Comparison of ENCODE assay signal across 8 cellular contexts in genomic region chr1:179867493-179868330, GRCh38. TPM values are rescaled to one million over a fixed set of nuclear protein-coding genes. Genes with fewer than 3 reads are reported as not detected.
A peak's percentile ranks its signal among the peaks of the same experiment; 100 is the strongest.
DNase-seq lines count a peak whose midpoint lies in the region; ATAC-seq and TF ChIP-seq lines count a peak whose summit lies in the region.

No MANE protein-coding gene starts in this region.

- H3K79me1 ChIP-seq in mesenchymal stem cell (replicated peaks; ENCODE audit: low read length, poor library complexity, severe bottlenecking) = peaks cover 12% of the 10 kb centered on the region

- H3K18ac ChIP-seq in mesenchymal stem cell (ENCODE audit: low read depth in 1 of 2, low read length in 2 of 2) = no peak overlapping the region

- no peak overlapping the region for H2BK120ac ChIP-seq in mesenchymal stem cell (ENCODE audit: low read depth, low read length)

- peaks cover 6% of the 10 kb centered on the region for H3K4me1 Mint-ChIP-seq in activated T-helper 2 cell treated with anti-CD3 and anti-CD28 coated beads, Interferon-gamma antibody, Interleukin-2, Interleukin-4, amounts not matched to agents 10 μg/mL and 5 μg/mL and 100 μg/mL, durations not matched to agents 14 hours and 24 hours and 36 hours (ENCODE audit: low read depth)

- no peak overlapping the region for H3K23ac ChIP-seq in mesenchymal stem cell (ENCODE audit: low read length in 2 of 2)

- H3K9ac ChIP-seq in DND-41 (ENCODE audit: low read depth, low read length) = no peak overlapping the region
- H3K9ac ChIP-seq in mesenchymal stem cell (ENCODE audit: low read length) = peak overlapping the region; percentile 4

- H4K8ac ChIP-seq in mesenchymal stem cell (ENCODE audit: low read length) = no peak overlapping the region

- H3K27me3 ChIP-seq in DND-41 (ENCODE audit: insufficient read depth, low read length, poor library complexity) (no peaks in the 10 kb centered on the region), WERI-Rb-1 (ENCODE audit: insufficient read depth, low read depth, severe bottlenecking) (no peaks in the 10 kb centered on the region), dorsolateral prefrontal cortex (no peaks in the 10 kb centered on the region), mesenchymal stem cell (ENCODE audit: control insufficient read depth in 1 of 2, insufficient read depth in 1 of 2, low read length in 2 of 2) (no peaks in the 10 kb centered on the region), transverse colon (no peaks in the 10 kb centered on the region)

- H3K4ac ChIP-seq in mesenchymal stem cell (ENCODE audit: low read depth in 1 of 2, low read length in 2 of 2) = no peak overlapping the region

- in situ Hi-C loops in transverse colon (cut with MboI; ENCODE audit: low pct_ligation_motif_present in 1 of 4, low pct_unique_long_range_greater_than_20kb in 1 of 4, low sequenced_read_pairs in 3 of 4) = loop anchor here in 1 of 4 donors (25.0 kb wide), 1 partner anchor 295 kb away; the partner anchor contains the start of gene QSOX1

- H3K27ac Mint-ChIP-seq in activated T-helper 2 cell treated with anti-CD3 and anti-CD28 coated beads, Interferon-gamma antibody, Interleukin-2, Interleukin-4, amounts not matched to agents 10 μg/mL and 5 μg/mL and 100 μg/mL, durations not matched to agents 14 hours and 24 hours and 36 hours = no peak overlapping the region

- 77% methylated on average over 1 of the region's 1 CpG for WGBS in mesenchymal stem cell
- WGBS in transverse colon (ENCODE audit: low coverage in 1 of 2), 2 donors = 8 to 14% methylated on average over 1 of the region's 1 CpG

- TF ChIP-seq EP300 in transverse colon (IDR thresholded peaks at IDR 0.05; ENCODE audit: low read depth) = no peak

- peak; percentile 54 for DNase-seq in DND-41
- DNase-seq in NCI-H1105 (lab: John Stamatoyannopoulos, UW) = peak; percentile 48
- peak; percentile 67 for DNase-seq in WERI-Rb-1
- DNase-seq in dorsolateral prefrontal cortex = peak in 2 of 10 donors; percentile 14 to 28
- DNase-seq in mesenchymal stem cell = peak; percentile 74
- peak; percentile 61 for DNase-seq in transverse colon
- no peak for DNase-seq in activated T-helper 2 cell treated with anti-CD3 and anti-CD28 coated beads, Interferon-gamma antibody, Interleukin-2, Interleukin-4, amounts not matched to agents 10 μg/mL and 5 μg/mL and 100 μg/mL, durations not matched to agents 14 hours and 24 hours and 36 hours (ENCODE audit: low spot score)

- TF ChIP-seq POLR2A in transverse colon (IDR thresholded peaks at IDR 0.05) = no peak

- TF ChIP-seq CTCF in DND-41 (IDR thresholded peaks at IDR 0.05; ENCODE audit: borderline replicate concordance, extremely low read depth, low read length, poor library complexity, severe bottlenecking) = peak; percentile 74
- peak; percentile 74 for TF ChIP-seq CTCF in WERI-Rb-1 (IDR thresholded peaks at IDR 0.05; ENCODE audit: low read depth, low read length)
- TF ChIP-seq CTCF in dorsolateral prefrontal cortex (IDR thresholded peaks at IDR 0.05 in 54 of 56, conservative IDR thresholded peaks at IDR 0.05 in 2 of 56; ENCODE audit: low read depth in 1 of 56, partially characterized antibody in 56 of 56) = peak in 54 of 56 donors; percentile 13 to 70 (median 46)
- peak; percentile 42 to 67 (median 59) for TF ChIP-seq CTCF in transverse colon (IDR thresholded peaks at IDR 0.05)

- no peak overlapping the region for H3K14ac ChIP-seq in mesenchymal stem cell (ENCODE audit: low read length in 2 of 2)

- no peak overlapping the region for H2AFZ ChIP-seq in DND-41 (ENCODE audit: low read depth, low read length)
- H2AFZ ChIP-seq in mesenchymal stem cell (ENCODE audit: low read depth, low read length) = no peak overlapping the region

- H3K79me2 ChIP-seq in DND-41 (ENCODE audit: insufficient read depth, low read length) = peaks cover 69% of the 10 kb centered on the region

- H3K36me3 ChIP-seq in DND-41 (ENCODE audit: insufficient read depth, low read length) = peaks cover 64% of the 10 kb centered on the region
- peaks cover 52% of the 10 kb centered on the region for H3K36me3 ChIP-seq in WERI-Rb-1
- H3K36me3 ChIP-seq in mesenchymal stem cell (ENCODE audit: control insufficient read depth in 1 of 2, insufficient read depth in 2 of 2, low read depth in 1 of 2, low read length in 2 of 2) = peaks cover 14 to 74% of the 10 kb centered on the region in 2 experiments
- H3K36me3 ChIP-seq in transverse colon = peaks cover 0 to 21% (median 7%) of the 10 kb centered on the region in 4 donors

- H3K4me1 ChIP-seq in DND-41 (ENCODE audit: insufficient read depth, low read length) (0 out of 2 replicates have a peak, but pooled peaks cover 1% of the 10 kb centered on the region), mesenchymal stem cell (ENCODE audit: control insufficient read depth, insufficient read depth, low read depth, low read length) (no peaks in the 10 kb centered on the region), transverse colon (peaks cover 3 to 22% (median 6%) of the 10 kb centered on the region in 4 donors)

- H2BK15ac ChIP-seq in mesenchymal stem cell (ENCODE audit: low read depth, poor library complexity, severe bottlenecking) = no peak overlapping the region

- H2BK12ac ChIP-seq in mesenchymal stem cell (ENCODE audit: low read length in 2 of 2) = no peak overlapping the region

- 0 out of 2 replicates have a peak, but pooled peaks cover 5% of the 10 kb centered on the region for H4K20me1 ChIP-seq in DND-41 (ENCODE audit: insufficient read depth, low read length)

- no peak overlapping the region for H2BK5ac ChIP-seq in mesenchymal stem cell (ENCODE audit: low read depth, low read length, poor library complexity, severe bottlenecking)

- no peaks in the 10 kb centered on the region for H3K27me3 Mint-ChIP-seq in activated T-helper 2 cell treated with anti-CD3 and anti-CD28 coated beads, Interferon-gamma antibody, Interleukin-2, Interleukin-4, amounts not matched to agents 10 μg/mL and 5 μg/mL and 100 μg/mL, durations not matched to agents 14 hours and 24 hours and 36 hours (ENCODE audit: low read depth)

- peaks cover 44% of the 10 kb centered on the region for H3K36me3 Mint-ChIP-seq in activated T-helper 2 cell treated with anti-CD3 and anti-CD28 coated beads, Interferon-gamma antibody, Interleukin-2, Interleukin-4, amounts not matched to agents 10 μg/mL and 5 μg/mL and 100 μg/mL, durations not matched to agents 14 hours and 24 hours and 36 hours (ENCODE audit: low read depth)

- H3K9me3 Mint-ChIP-seq in activated T-helper 2 cell treated with anti-CD3 and anti-CD28 coated beads, Interferon-gamma antibody, Interleukin-2, Interleukin-4, amounts not matched to agents 10 μg/mL and 5 μg/mL and 100 μg/mL, durations not matched to agents 14 hours and 24 hours and 36 hours = no peaks in the 10 kb centered on the region

- H3K4me2 ChIP-seq in DND-41 (ENCODE audit: insufficient read depth, low read length) = no peak overlapping the region
- H3K4me2 ChIP-seq in mesenchymal stem cell (ENCODE audit: low read length, poor library complexity, severe bottlenecking) = no peak overlapping the region

- H3K9me3 ChIP-seq in DND-41 (ENCODE audit: insufficient read depth, low read length, severe bottlenecking) (no peaks in the 10 kb centered on the region), WERI-Rb-1 (ENCODE audit: severe bottlenecking) (no peaks in the 10 kb centered on the region), mesenchymal stem cell (ENCODE audit: control insufficient read depth, low read length) (no peaks in the 10 kb centered on the region), transverse colon (no peaks in the 10 kb centered on the region)

- H2AK5ac ChIP-seq in mesenchymal stem cell (ENCODE audit: low read length, severe bottlenecking) = no peak overlapping the region

- H3K4me3 ChIP-seq in DND-41 (ENCODE audit: low read depth in 1 of 2, low read length in 2 of 2) (no peak overlapping the region), WERI-Rb-1 (ENCODE audit: low read depth, low read length) (no peak overlapping the region), dorsolateral prefrontal cortex (no peak overlapping the region), mesenchymal stem cell (ENCODE audit: insufficient read depth in 1 of 2, low read depth in 1 of 2, low read length in 2 of 2) (no peak overlapping the region), transverse colon (no peak overlapping the region)

- no peak overlapping the region for H4K91ac ChIP-seq in mesenchymal stem cell (ENCODE audit: low read length)

- H3K27ac ChIP-seq in DND-41 (ENCODE audit: low read length) = no peak overlapping the region
- no peak overlapping the region for H3K27ac ChIP-seq in WERI-Rb-1
- no peak overlapping the region for H3K27ac ChIP-seq in dorsolateral prefrontal cortex
- no peak overlapping the region for H3K27ac ChIP-seq in mesenchymal stem cell (ENCODE audit: low read length, poor library complexity, severe bottlenecking)
- H3K27ac ChIP-seq in transverse colon = no peak overlapping the region

- intact Hi-C loops in dorsolateral prefrontal cortex (cut with DNase I) (loop anchor here in 1 of 2 donors (2.0 kb wide), 1 partner anchor 311 kb away; no protein-coding TSS in a partner anchor), transverse colon (cut with DNase I; ENCODE audit: low total_unique reads) (no loop called here)
- intact Hi-C loops in activated T-helper 2 cell treated with anti-CD3 and anti-CD28 coated beads, Interferon-gamma antibody, Interleukin-2, Interleukin-4, amounts not matched to agents 10 μg/mL and 5 μg/mL and 100 μg/mL, durations not matched to agents 14 hours and 24 hours and 36 hours (cut with micrococcal nuclease) = loop anchor here (1.0 kb wide), 1 partner anchor 311 kb away; no protein-coding TSS in a partner anchor

- ATAC-seq in DND-41 (ENCODE audit: insufficient read depth, low read depth) (peak; percentile 89), GM21825 (IDR thresholded peaks at IDR 0.05; ENCODE audit: unreplicated experiment) (peak; percentile 60)

- no peak overlapping the region for H3K4me3 Mint-ChIP-seq in activated T-helper 2 cell treated with anti-CD3 and anti-CD28 coated beads, Interferon-gamma antibody, Interleukin-2, Interleukin-4, amounts not matched to agents 10 μg/mL and 5 μg/mL and 100 μg/mL, durations not matched to agents 14 hours and 24 hours and 36 hours (ENCODE audit: low read depth)

RNA-seq across cellular contexts. Expression of gene TOR1AIP2, which starts 9.9 kb away (rescaled TPM):
- total RNA-seq in dorsolateral prefrontal cortex = 10 to 100 TPM; 50.6 to 81.6 (median 65.7) TPM
- polyA plus RNA-seq in mesenchymal stem cell (2013, experiment 1 of 2) = 48.7 TPM
- polyA plus RNA-seq in mesenchymal stem cell (2013, experiment 2 of 2) = 48.3 TPM
- total RNA-seq in transverse colon = 100 to 1,000 TPM in 1 of 4 donors, 10 to 100 TPM in 3; 46.0 to 107 (median 75.5) TPM
- 55.6 and 55.7 TPM in 2 replicates for total RNA-seq in activated T-helper 2 cell treated with anti-CD3 and anti-CD28 coated beads, Interferon-gamma antibody, Interleukin-2, Interleukin-4, amounts not matched to agents 10 μg/mL and 5 μg/mL and 100 μg/mL, durations not matched to agents 14 hours and 24 hours and 36 hours

RNA-seq across cellular contexts. Expression of gene TOR1AIP1, which starts 14.4 kb away (rescaled TPM):
- 10 to 100 TPM; 35.1 to 73.4 (median 45.9) TPM for total RNA-seq in dorsolateral prefrontal cortex
- 49.0 TPM for polyA plus RNA-seq in mesenchymal stem cell (2013, experiment 1 of 2)
- polyA plus RNA-seq in mesenchymal stem cell (2013, experiment 2 of 2) = 44.3 TPM
- total RNA-seq in transverse colon = 10 to 100 TPM; 34.8 to 44.6 (median 41.2) TPM
- 72.2 and 82.5 TPM in 2 replicates for total RNA-seq in activated T-helper 2 cell treated with anti-CD3 and anti-CD28 coated beads, Interferon-gamma antibody, Interleukin-2, Interleukin-4, amounts not matched to agents 10 μg/mL and 5 μg/mL and 100 μg/mL, durations not matched to agents 14 hours and 24 hours and 36 hours
